Comparison of ENCODE assay signal across 11 cellular contexts in the genomic region with DNA sequence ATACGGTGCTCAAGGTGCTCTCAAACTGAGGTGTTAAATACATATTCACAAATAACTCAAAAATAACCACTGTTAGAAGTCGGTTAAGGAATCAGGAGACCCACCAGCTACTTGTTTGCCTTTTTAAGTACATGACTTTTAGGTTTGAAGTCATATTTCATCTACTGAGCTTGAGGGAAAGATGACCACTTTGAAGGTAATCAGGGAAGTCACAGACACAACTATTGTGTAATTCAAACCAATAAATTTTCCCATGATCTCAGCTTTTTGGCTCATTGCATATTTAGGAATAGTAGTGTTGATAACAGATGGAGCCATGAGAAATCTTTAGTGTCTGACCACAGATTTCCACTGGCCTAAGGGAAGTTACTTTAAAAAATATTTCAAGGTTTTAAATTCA. TPM values are rescaled to one million over a fixed set of nuclear protein-coding genes. Genes with fewer than 3 reads are reported as not detected.
DNase-seq lines count a peak whose midpoint lies in the region; ATAC-seq and TF ChIP-seq lines count a peak whose summit lies in the region.
"Had no signal": no experiment of that assay in that cellular context is flagged by ENCODE, and none has a peak within 500 bp of the region (broad histone marks: within the 10 kb centered on the region; RNA-seq: fewer than 3 reads in every experiment).

No MANE protein-coding gene starts in this region.

- in situ Hi-C loops in KBM-7 (cut with MboI; ENCODE audit: low pct_unique_long_range_greater_than_20kb, low sequenced_read_pairs), result no loop called here

- H3F3A ChIP-seq in OCI-LY1 (ENCODE audit: insufficient read depth, low read length), result 0 out of 2 replicates have a peak, but pooled peaks cover 4% of the 10 kb centered on the region

- peaks cover 39% of the 10 kb centered on the region for H3K79me2 ChIP-seq in DND-41 (ENCODE audit: insufficient read depth, low read length)
- peaks cover 17% of the 10 kb centered on the region for H3K79me2 ChIP-seq in OCI-LY1 (ENCODE audit: insufficient read depth, low read length)

- H3K9me3 Mint-ChIP-seq in CD4-positive, CD25-positive, alpha-beta regulatory T cell, result peaks cover 1 to 16% (median 4%) of the 10 kb centered on the region in 7 donors
- peaks cover 6% of the 10 kb centered on the region for H3K9me3 Mint-ChIP-seq in activated CD4-positive, alpha-beta memory T cell treated with anti-CD3 and anti-CD28 coated beads, Interleukin-2, amount 10 ng/mL, durations not matched to agents 7 days and 5 days

- no peak overlapping the region for H3K27ac Mint-ChIP-seq in CD4-positive, CD25-positive, alpha-beta regulatory T cell
- no peak overlapping the region for H3K27ac Mint-ChIP-seq in activated CD4-positive, alpha-beta memory T cell treated with anti-CD3 and anti-CD28 coated beads, Interleukin-2, amount 10 ng/mL, durations not matched to agents 7 days and 5 days
- H3K27ac Mint-ChIP-seq: activated B cell treated with CpG ODN at 0.5 μM for 24 hours; dendritic cell treated with granulocyte-macrophage colony-stimulating factor and Interleukin-4, amounts not matched to agents 40 ng/mL and 50 ng/mL, for 4 days had no signal

- peaks cover 11% of the 10 kb centered on the region for H3K36me3 Mint-ChIP-seq in CD4-positive, CD25-positive, alpha-beta regulatory T cell
- peaks cover 28% of the 10 kb centered on the region for H3K36me3 Mint-ChIP-seq in activated CD4-positive, alpha-beta memory T cell treated with anti-CD3 and anti-CD28 coated beads, Interleukin-2, amount 10 ng/mL, durations not matched to agents 7 days and 5 days (ENCODE audit: low read depth)

- H3K9me2 ChIP-seq in OCI-LY1 (ENCODE audit: low read depth, low read length), result no peaks in the 10 kb centered on the region

- no peak for DNase-seq in CD4-positive, CD25-positive, alpha-beta regulatory T cell
- no peak for DNase-seq in DND-41
- peak; percentile 37 for DNase-seq in glomerular visceral epithelial cell (ENCODE audit: extremely low spot score)
- no peak for DNase-seq in coronary artery (ENCODE audit: low spot score)
- no peak for DNase-seq in KBM-7
- DNase-seq in activated CD4-positive, alpha-beta memory T cell treated with anti-CD3 and anti-CD28 coated beads, Interleukin-2, amount 10 ng/mL, durations not matched to agents 7 days and 5 days, result no peak
- DNase-seq: activated B cell treated with CpG ODN at 0.5 μM for 24 hours, left lung, naive B cell had no signal

- TF ChIP-seq CTCF in DND-41 (IDR thresholded peaks at IDR 0.05; ENCODE audit: borderline replicate concordance, extremely low read depth, low read length, poor library complexity, severe bottlenecking), result no peak
- no peak for TF ChIP-seq CTCF in OCI-LY1 (IDR thresholded peaks at IDR 0.05; ENCODE audit: low read length)
- no peak for TF ChIP-seq CTCF in coronary artery (IDR thresholded peaks at IDR 0.05)

- H3K4me3 Mint-ChIP-seq in CD4-positive, CD25-positive, alpha-beta regulatory T cell, result peak overlapping the region in 3 of 4 donors; percentile 17 to 99 (median 82)
- H3K4me3 Mint-ChIP-seq in activated CD4-positive, alpha-beta memory T cell treated with anti-CD3 and anti-CD28 coated beads, Interleukin-2, amount 10 ng/mL, durations not matched to agents 7 days and 5 days, result no peak overlapping the region

- H3K4me2 ChIP-seq in DND-41 (ENCODE audit: insufficient read depth, low read length) (peak overlapping the region; percentile 86; the same call in 1 of the 2 replicates), OCI-LY1 (ENCODE audit: low read length) (peak overlapping the region; percentile 88)

- CTCF ChIA-PET in activated CD4-positive, alpha-beta memory T cell treated with anti-CD3 and anti-CD28 coated beads, Interleukin-2, amount 10 ng/mL, durations not matched to agents 7 days and 5 days (lab: Charles Lee), result interaction anchor here (0.8 kb wide), 1 partner anchor 10 kb away, joined by 3 read pairs; no protein-coding TSS in a partner anchor

- peaks cover 35% of the 10 kb centered on the region for H3K27me3 ChIP-seq in CD4-positive, CD25-positive, alpha-beta regulatory T cell (ENCODE audit: control insufficient read depth, insufficient read depth, low read length)
- H3K27me3 ChIP-seq in DND-41 (ENCODE audit: insufficient read depth, low read length, poor library complexity) (no peaks in the 10 kb centered on the region), OCI-LY1 (ENCODE audit: insufficient read depth, low read length) (peaks cover 5% of the 10 kb centered on the region; the same call in 1 of the 2 replicates)

- peaks cover 33 to 79% (median 58%) of the 10 kb centered on the region in 4 donors for H3K4me1 Mint-ChIP-seq in CD4-positive, CD25-positive, alpha-beta regulatory T cell
- H3K4me1 Mint-ChIP-seq in activated CD4-positive, alpha-beta memory T cell treated with anti-CD3 and anti-CD28 coated beads, Interleukin-2, amount 10 ng/mL, durations not matched to agents 7 days and 5 days, result peaks cover 72% of the 10 kb centered on the region

- peaks cover 63% of the 10 kb centered on the region for H3K27me3 Mint-ChIP-seq in CD4-positive, CD25-positive, alpha-beta regulatory T cell
- peaks cover 49% of the 10 kb centered on the region for H3K27me3 Mint-ChIP-seq in activated CD4-positive, alpha-beta memory T cell treated with anti-CD3 and anti-CD28 coated beads, Interleukin-2, amount 10 ng/mL, durations not matched to agents 7 days and 5 days

- H3K4me3 ChIP-seq in CD4-positive, CD25-positive, alpha-beta regulatory T cell (ENCODE audit: low read depth, low read length), result no peak overlapping the region
- H3K4me3 ChIP-seq in DND-41 (ENCODE audit: low read depth in 1 of 2, low read length in 2 of 2) (no peak overlapping the region), OCI-LY1 (ENCODE audit: low read depth, low read length, poor library complexity, severe bottlenecking) (peak overlapping the region; percentile 73), coronary artery (no peak overlapping the region)

- H3K9ac ChIP-seq in DND-41 (ENCODE audit: low read depth, low read length) (no peak overlapping the region), OCI-LY1 (ENCODE audit: low read length) (peak overlapping the region; percentile 76; the same call in 1 of the 2 replicates)

- ATAC-seq in CD4-positive, CD25-positive, alpha-beta regulatory T cell (ENCODE audit: low read depth in 2 of 2), result no peak
- ATAC-seq in DND-41 (ENCODE audit: insufficient read depth, low read depth), result no peak
- ATAC-seq: left lung had no signal

- no peaks in the 10 kb centered on the region for H3K36me3 ChIP-seq in CD4-positive, CD25-positive, alpha-beta regulatory T cell (ENCODE audit: control insufficient read depth, insufficient read depth, low read length)
- H3K36me3 ChIP-seq in DND-41 (ENCODE audit: insufficient read depth, low read length) (0 out of 2 replicates have a peak, but pooled peaks cover 9% of the 10 kb centered on the region), OCI-LY1 (ENCODE audit: insufficient read depth, low read length) (no peaks in the 10 kb centered on the region)
- H3K36me3 ChIP-seq: left lung had no signal

- H4K20me1 ChIP-seq in DND-41 (ENCODE audit: insufficient read depth, low read length) (no peaks in the 10 kb centered on the region), OCI-LY1 (ENCODE audit: insufficient read depth, low read length) (no peaks in the 10 kb centered on the region)

- H2AFZ ChIP-seq in DND-41 (ENCODE audit: low read depth, low read length) (peak overlapping the region; percentile 70), OCI-LY1 (ENCODE audit: low read length) (peak overlapping the region; percentile 73; the same call in 1 of the 2 replicates)

- H3K9me3 ChIP-seq in CD4-positive, CD25-positive, alpha-beta regulatory T cell (ENCODE audit: control insufficient read depth in 2 of 2, low read length in 2 of 2), result peaks cover 7 to 8% of the 10 kb centered on the region in 2 experiments
- H3K9me3 ChIP-seq in DND-41 (ENCODE audit: insufficient read depth, low read length, severe bottlenecking) (peaks cover 5% of the 10 kb centered on the region), OCI-LY1 (ENCODE audit: low read length) (no peaks in the 10 kb centered on the region)

- POLR2A ChIA-PET in activated CD4-positive, alpha-beta memory T cell treated with anti-CD3 and anti-CD28 coated beads, Interleukin-2, amount 10 ng/mL, durations not matched to agents 7 days and 5 days (lab: Charles Lee), result interaction anchor here (3.3 kb wide), 1 partner anchor 12 kb away, joined by 27 read pairs; no protein-coding TSS in a partner anchor

- no peak overlapping the region for H3K27ac ChIP-seq in CD4-positive, CD25-positive, alpha-beta regulatory T cell (ENCODE audit: insufficient read depth, low read length, poor library complexity, severe bottlenecking)
- H3K27ac ChIP-seq in DND-41 (ENCODE audit: low read length) (no peak overlapping the region), OCI-LY1 (ENCODE audit: low read depth, low read length, poor library complexity, severe bottlenecking) (peak overlapping the region; percentile 88), coronary artery (no peak overlapping the region)
- H3K27ac ChIP-seq: left lung had no signal

- H3K4me1 ChIP-seq in CD4-positive, CD25-positive, alpha-beta regulatory T cell (ENCODE audit: control insufficient read depth, insufficient read depth, low read length, poor library complexity, severe bottlenecking), result peaks cover 60% of the 10 kb centered on the region
- peaks cover 31% of the 10 kb centered on the region for H3K4me1 ChIP-seq in DND-41 (ENCODE audit: insufficient read depth, low read length)
- H3K4me1 ChIP-seq in OCI-LY1 (ENCODE audit: insufficient read depth, low read length, severe bottlenecking), result peaks cover 67% of the 10 kb centered on the region

RNA-seq across cellular contexts. Expression of a gene that starts 1.3 kb away (rescaled TPM):
- 30.1 TPM for total RNA-seq in CD4-positive, CD25-positive, alpha-beta regulatory T cell
- polyA plus RNA-seq in CD4-positive, CD25-positive, alpha-beta regulatory T cell, result 10 to 100 TPM; 25.8 to 35.7 (median 32.0) TPM
- 10 to 100 TPM; 37.4 to 38.8 TPM for total RNA-seq in activated CD4-positive, alpha-beta memory T cell treated with anti-CD3 and anti-CD28 coated beads, Interleukin-2, amount 10 ng/mL, durations not matched to agents 7 days and 5 days

RNA-seq across cellular contexts. Expression of a gene that starts 2.4 kb away (rescaled TPM):
- not detected for total RNA-seq in CD4-positive, CD25-positive, alpha-beta regulatory T cell
- polyA plus RNA-seq in CD4-positive, CD25-positive, alpha-beta regulatory T cell, result not detected
- not detected for total RNA-seq in activated CD4-positive, alpha-beta memory T cell treated with anti-CD3 and anti-CD28 coated beads, Interleukin-2, amount 10 ng/mL, durations not matched to agents 7 days and 5 days
- total RNA-seq: activated B cell treated with CpG ODN at 0.5 μM for 24 hours had no signal
